24 cellular contexts compared by ENCODE assay signal in the genomic region with DNA sequence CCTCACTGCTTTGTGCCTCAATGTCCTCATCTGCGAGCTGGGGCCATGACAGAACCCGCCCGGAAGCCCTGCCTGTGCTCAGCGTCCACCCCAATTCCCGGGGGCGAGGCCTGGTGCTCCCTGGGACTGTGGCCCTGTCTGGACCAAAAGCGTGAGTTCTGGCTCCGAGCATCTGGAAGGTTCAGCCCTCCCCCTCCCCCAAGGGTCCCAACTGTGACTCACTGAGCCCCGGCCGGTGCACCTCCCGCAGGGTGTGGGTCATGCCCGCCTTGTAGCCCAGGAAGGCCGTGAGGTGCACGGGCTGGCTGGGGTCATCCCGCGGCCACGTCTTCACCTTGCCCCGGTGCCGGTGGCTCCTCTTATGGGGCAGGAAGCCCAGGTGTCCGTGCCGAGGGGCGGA. TPM values are rescaled to one million over a fixed set of nuclear protein-coding genes. Genes with fewer than 3 reads are reported as not detected.
DNase-seq lines count a peak whose midpoint lies in the region; ATAC-seq, FAIRE-seq and TF ChIP-seq lines count a peak whose summit lies in the region.
"Had no signal": no experiment of that assay in that cellular context is flagged by ENCODE, and none has a peak within 500 bp of the region (broad histone marks: within the 10 kb centered on the region; RNA-seq: fewer than 3 reads in every experiment).

No MANE protein-coding gene starts in this region.

- no peak for TF ChIP-seq POLR2A in heart left ventricle (IDR thresholded peaks at IDR 0.05)
- no peak for TF ChIP-seq POLR2A in HepG2 (IDR thresholded peaks at IDR 0.05; ENCODE audit: insufficient read depth in 1 of 2, low read depth in 2 of 2, low read length in 2 of 2)
- TF ChIP-seq POLR2A in spleen (IDR thresholded peaks at IDR 0.05), result no peak

- CTCF ChIA-PET in HepG2 (lab: Yijun Ruan, JAX; ENCODE audit: low intra/inter-chr PET ratio, low total read pairs), result no interaction called here

- WGBS in heart left ventricle, 4 donors, result 53 to 94% (median 63%) methylated on average over 4 to 22 of the region's 22 CpGs
- WGBS in HepG2 (ENCODE audit: low lambda C conversion rate), result 40% methylated on average over 10 of the region's 22 CpGs
- 83 to 90% (median 88%) methylated on average over 22 of the region's 22 CpGs for WGBS in spleen, 5 donors

- no peaks in the 10 kb centered on the region for H3K79me2 ChIP-seq in HepG2 (ENCODE audit: insufficient read depth, low read length)

- BruUV-seq in HepG2 (replicated peaks; lab: Mats Ljungman, UMichigan), result no TSS peak

- TF ChIP-seq EP300 in HepG2 (IDR thresholded peaks at IDR 0.05; ENCODE audit: low read depth in 2 of 2, low read length in 2 of 2) (no peak), HepG2 (CRISPR knock-in tag; IDR thresholded peaks at IDR 0.05; ENCODE audit: borderline replicate concordance) (no peak)

- H3K27ac ChIP-seq in WERI-Rb-1 (peak overlapping the region; percentile 86), heart left ventricle (peak overlapping the region; percentile 75 to 99 (median 96)), HepG2 (ENCODE audit: extremely low read length, insufficient read depth, low read length) (no peak overlapping the region), spleen (no peak overlapping the region)
- H3K27ac ChIP-seq: A549, PC-9, RWPE1, SJSA1 had no signal

- H2AFZ ChIP-seq in HepG2 (ENCODE audit: low read length), result no peak overlapping the region
- H2AFZ ChIP-seq: PC-9 had no signal

- peak overlapping the region; percentile 33; the same call in 1 of the 2 replicates for H3K4me2 ChIP-seq in HepG2 (ENCODE audit: low read depth, low read length)
- H3K4me2 ChIP-seq: A549, PC-9 had no signal

- H3K27me3 ChIP-seq in WERI-Rb-1 (ENCODE audit: insufficient read depth, low read depth, severe bottlenecking) (no peaks in the 10 kb centered on the region), heart left ventricle (no peaks in the 10 kb centered on the region), HepG2 (ENCODE audit: control insufficient read depth in 1 of 2, insufficient read depth in 2 of 2, low read length in 2 of 2) (peaks cover 3 to 19% of the 10 kb centered on the region in 2 experiments; a peak in 4 of 5 replicates), spleen (replicated peaks in 1 of 7) (peaks cover 0 to 10% (median 0%) of the 10 kb centered on the region in 7 donors)
- H3K27me3 ChIP-seq: SJSA1 had no signal

- no peak for DNase-seq in WERI-Rb-1
- peak in 2 of 5 donors; percentile 20 to 40 for DNase-seq in heart left ventricle
- DNase-seq in HepG2 (ENCODE audit: low spot score), result no peak
- peak; percentile 69 for DNase-seq in spleen
- DNase-seq in mesenteric fat pad (ENCODE audit: low spot score), result no peak
- DNase-seq: DMS53, EL, GOT3, KBM-7, MV-4-11, NCI-H1417, NCI-H187, NCI-H2107, NCI-H226, NCI-H82, PC-9 had no signal

- H3K4me1 ChIP-seq in heart left ventricle (peaks cover 0 to 33% (median 5%) of the 10 kb centered on the region in 12 donors), HepG2 (ENCODE audit: insufficient read depth, low read length) (peaks cover 24% of the 10 kb centered on the region), spleen (peaks cover 0 to 5% (median 2%) of the 10 kb centered on the region in 6 donors)

- TF ChIP-seq CTCF in WERI-Rb-1 (IDR thresholded peaks at IDR 0.05; ENCODE audit: low read depth, low read length), result no peak
- TF ChIP-seq CTCF in heart left ventricle (IDR thresholded peaks at IDR 0.05), result no peak
- TF ChIP-seq CTCF in HepG2 (CRISPR knock-in tag; IDR thresholded peaks at IDR 0.05), result no peak
- no peak for TF ChIP-seq CTCF in spleen (IDR thresholded peaks at IDR 0.05 in 8 of 11, conservative IDR thresholded peaks at IDR 0.05 in 3 of 11)

- H3K9me3 ChIP-seq in WERI-Rb-1 (ENCODE audit: severe bottlenecking), result no peaks in the 10 kb centered on the region
- H3K9me3 ChIP-seq in heart left ventricle, result no peaks in the 10 kb centered on the region
- H3K9me3 ChIP-seq in HepG2 (ENCODE audit: low read length), result no peaks in the 10 kb centered on the region
- no peaks in the 10 kb centered on the region for H3K9me3 ChIP-seq in spleen
- H3K9me3 ChIP-seq: A549, SJSA1 had no signal

- no peak overlapping the region for H3K9ac ChIP-seq in HepG2 (ENCODE audit: insufficient read depth, low read depth, low read length)

- no peak for TF ChIP-seq RAD21 in HepG2 (CRISPR knock-in tag; IDR thresholded peaks at IDR 0.05)

- in situ Hi-C loops in HepG2 (cut with HindIII; ENCODE audit: extremely low pct_ligation_motif_present, low pct_unique_long_range_greater_than_20kb), result no loop called here

- H3K36me3 ChIP-seq in WERI-Rb-1 (no peaks in the 10 kb centered on the region), heart left ventricle (no peaks in the 10 kb centered on the region), HepG2 (replicated peaks in 1 of 2; ENCODE audit: control insufficient read depth in 1 of 2, insufficient read depth in 2 of 2, low read length in 2 of 2) (no peaks in the 10 kb centered on the region), spleen (no peaks in the 10 kb centered on the region)
- H3K36me3 ChIP-seq: SJSA1 had no signal

- ATAC-seq in heart left ventricle (peak in 3 of 4 donors; percentile 17 to 23 (median 22)), HepG2 (no peak), HG03469 (IDR thresholded peaks at IDR 0.05; ENCODE audit: unreplicated experiment) (no peak), esophagus mucosa (no peak)
- ATAC-seq: A549, GM12878 had no signal

- H4K20me1 ChIP-seq in HepG2 (ENCODE audit: insufficient read depth, low read length), result no peaks in the 10 kb centered on the region

- H3K4me3 ChIP-seq in WERI-Rb-1 (ENCODE audit: low read depth, low read length), result no peak overlapping the region
- H3K4me3 ChIP-seq in heart left ventricle, result peak overlapping the region; percentile 32 to 62 (median 54)
- no peak overlapping the region for H3K4me3 ChIP-seq in HepG2 (replicated peaks in 1 of 3; ENCODE audit: insufficient read depth in 1 of 3, low read depth in 2 of 3, low read length in 3 of 3)
- no peak overlapping the region for H3K4me3 ChIP-seq in spleen
- H3K4me3 ChIP-seq: A549, GM12878, PC-9, SJSA1 had no signal

- POLR2A ChIA-PET in HepG2 (lab: Yijun Ruan, JAX), result interaction anchor here (1.6 to 3.2 kb wide), 3 partner anchors 11 to 13 kb away, joined by 7 to 14 read pairs (median 9); partner anchors contain the start of genes MSRB1 and RPS2

- no peak for FAIRE-seq in HepG2 (lab: Jason Lieb, UNC)
- FAIRE-seq: A549, GM12878 had no signal

- intact Hi-C loops in heart left ventricle (cut with DNase I), result no loop called here
- intact Hi-C loops in HepG2 (cut with micrococcal nuclease; ENCODE audit: unreplicated experiment), result no loop called here
- intact Hi-C loops in spleen (cut with DNase I; ENCODE audit: low total_unique reads), result no loop called here

RNA-seq across cellular contexts. Expression of gene RPL3L, which starts 0.8 kb away (rescaled TPM):
- 100 to 1,000 TPM; 117 to 279 (median 216) TPM for total RNA-seq in heart left ventricle
- 100 to 1,000 TPM in 1 of 2 donors, 10 to 100 TPM in 1; 86.5 to 180 TPM for polyA plus RNA-seq in heart left ventricle
- not detected in 2 replicates for total RNA-seq in HepG2 (2016; rRNA removed; fragmentation: Illumina TruSeq; extraction: Trizol)
- total RNA-seq in HepG2 (2016; cell fraction: cytosol; rRNA removed; fragmentation: Illumina TruSeq; extraction: Trizol; ENCODE audit: low read depth), result 1.0 TPM in 1 of 2 replicates, not detected in the other
- 0.43 TPM in 1 of 2 replicates, not detected in the other for total RNA-seq in HepG2 (2016; cell fraction: insoluble cytoplasmic fraction; rRNA removed; fragmentation: Illumina TruSeq; extraction: Trizol)
- total RNA-seq in HepG2 (2016; cell fraction: membrane; rRNA removed; fragmentation: Illumina TruSeq; extraction: Trizol), result 0.52 and 1.1 TPM in 2 replicates
- total RNA-seq in HepG2 (2016; cell fraction: nucleus; rRNA removed; fragmentation: Illumina TruSeq; extraction: Trizol), result 1.1 TPM in 2 replicates
- 0.17 and 0.30 TPM in 2 replicates for polyA plus RNA-seq in HepG2 (2011; rRNA removed)
- polyA plus RNA-seq in HepG2 (2011; cell fraction: cytosol; rRNA removed), result 0.06 and 0.11 TPM in 2 replicates
- 0.17 and 0.26 TPM in 2 replicates for polyA plus RNA-seq in HepG2 (2011; cell fraction: nucleus; rRNA removed)
- polyA plus RNA-seq in HepG2 (2012), result 0.64 and 1.1 TPM in 2 replicates
- not detected in 2 replicates for polyA plus RNA-seq in HepG2 (2016; cell fraction: cytosol; fragmentation: Illumina TruSeq; extraction: Trizol; ENCODE audit: low read depth)
- polyA plus RNA-seq in HepG2 (2016; cell fraction: insoluble cytoplasmic fraction; fragmentation: Illumina TruSeq; extraction: Trizol; ENCODE audit: low read depth), result not detected in 2 replicates
- 0.07 TPM in 1 of 2 replicates, not detected in the other for polyA plus RNA-seq in HepG2 (2016; cell fraction: membrane; fragmentation: Illumina TruSeq; extraction: Trizol; ENCODE audit: low read depth)
- not detected in 2 replicates for polyA plus RNA-seq in HepG2 (2016; cell fraction: nucleus; fragmentation: Illumina TruSeq; extraction: Trizol; ENCODE audit: insufficient read depth, low read depth)
- 3.8 TPM in 1 of 2 replicates, not detected in the other for polyA minus RNA-seq in HepG2 (2011; rRNA and poly(A)+ RNA removed; ENCODE audit: low replicate concordance)
- 0.89 TPM in 1 of 2 replicates, not detected in the other for polyA minus RNA-seq in HepG2 (2011; cell fraction: cytosol; rRNA and poly(A)+ RNA removed)
- 3.0 TPM in 1 of 2 replicates, not detected in the other for polyA minus RNA-seq in HepG2 (2011; cell fraction: nucleus; rRNA and poly(A)+ RNA removed)
- not detected for total RNA-seq in spleen
- under 1 TPM in 1 of 3 donors, not detected in 2; 0.03 TPM for polyA plus RNA-seq in spleen
- total RNA-seq in mesenteric fat pad, result not detected
- 0.12 TPM for total RNA-seq in esophagus mucosa
- total RNA-seq: CD4-positive, alpha-beta memory T cell; GM12878; SJSA1 had no signal
- polyA plus RNA-seq: A549; BJ; CD4-positive, alpha-beta memory T cell had no signal

RNA-seq across cellular contexts. Expression of gene NDUFB10, which starts 5.6 kb away (rescaled TPM):
- 1,000 to 10,000 TPM in 2 of 9 donors, 100 to 1,000 TPM in 7; 316 to 1,519 (median 542) TPM for total RNA-seq in heart left ventricle
- 1,000 to 10,000 TPM in 1 of 2 donors, 100 to 1,000 TPM in 1; 732 to 1,618 TPM for polyA plus RNA-seq in heart left ventricle
- total RNA-seq in HepG2 (2016; rRNA removed; fragmentation: Illumina TruSeq; extraction: Trizol), result 143 and 157 TPM in 2 replicates
- 74.8 and 95.4 TPM in 2 replicates for total RNA-seq in HepG2 (2016; cell fraction: cytosol; rRNA removed; fragmentation: Illumina TruSeq; extraction: Trizol; ENCODE audit: low read depth)
- 145 TPM in 2 replicates for total RNA-seq in HepG2 (2016; cell fraction: insoluble cytoplasmic fraction; rRNA removed; fragmentation: Illumina TruSeq; extraction: Trizol)
- total RNA-seq in HepG2 (2016; cell fraction: membrane; rRNA removed; fragmentation: Illumina TruSeq; extraction: Trizol), result 96.5 and 119 TPM in 2 replicates
- total RNA-seq in HepG2 (2016; cell fraction: nucleus; rRNA removed; fragmentation: Illumina TruSeq; extraction: Trizol), result 52.6 and 56.0 TPM in 2 replicates
- polyA plus RNA-seq in HepG2 (2011; rRNA removed), result 68.6 and 73.7 TPM in 2 replicates
- polyA plus RNA-seq in HepG2 (2011; cell fraction: cytosol; rRNA removed), result 111 and 159 TPM in 2 replicates
- polyA plus RNA-seq in HepG2 (2011; cell fraction: nucleus; rRNA removed), result 63.4 and 64.1 TPM in 2 replicates
- polyA plus RNA-seq in HepG2 (2012), result 74.9 and 80.6 TPM in 2 replicates
- polyA plus RNA-seq in HepG2 (2016; cell fraction: cytosol; fragmentation: Illumina TruSeq; extraction: Trizol; ENCODE audit: low read depth), result 121 and 146 TPM in 2 replicates
- 185 and 203 TPM in 2 replicates for polyA plus RNA-seq in HepG2 (2016; cell fraction: insoluble cytoplasmic fraction; fragmentation: Illumina TruSeq; extraction: Trizol; ENCODE audit: low read depth)
- polyA plus RNA-seq in HepG2 (2016; cell fraction: membrane; fragmentation: Illumina TruSeq; extraction: Trizol; ENCODE audit: low read depth), result 122 and 150 TPM in 2 replicates
- polyA plus RNA-seq in HepG2 (2016; cell fraction: nucleus; fragmentation: Illumina TruSeq; extraction: Trizol; ENCODE audit: insufficient read depth, low read depth), result 134 and 138 TPM in 2 replicates
- 54.4 and 101 TPM in 2 replicates for polyA minus RNA-seq in HepG2 (2011; rRNA and poly(A)+ RNA removed; ENCODE audit: low replicate concordance)
- 63.5 and 64.7 TPM in 2 replicates for polyA minus RNA-seq in HepG2 (2011; cell fraction: cytosol; rRNA and poly(A)+ RNA removed)
- polyA minus RNA-seq in HepG2 (2011; cell fraction: nucleus; rRNA and poly(A)+ RNA removed), result 15.9 and 21.5 TPM in 2 replicates
- 100 to 1,000 TPM in 3 of 7 donors, 10 to 100 TPM in 4; 69.3 to 225 (median 87.4) TPM for total RNA-seq in spleen
- 100 to 1,000 TPM; 155 to 162 (median 159) TPM for polyA plus RNA-seq in spleen
- total RNA-seq in mesenteric fat pad, result 126 TPM
- total RNA-seq in esophagus mucosa, result 115 TPM

RNA-seq across cellular contexts. Expression of gene MSRB1, which starts 10.7 kb away (rescaled TPM):
- total RNA-seq in heart left ventricle (10 to 100 TPM; 12.4 to 49.2 (median 31.1) TPM), HepG2 (2016; rRNA removed; fragmentation: Illumina TruSeq; extraction: Trizol) (32.1 and 49.0 TPM in 2 replicates), spleen (100 to 1,000 TPM in 2 of 7 donors, 10 to 100 TPM in 5; 32.9 to 114 (median 60.4) TPM), mesenteric fat pad (27.1 TPM), esophagus mucosa (44.0 TPM)
- polyA plus RNA-seq in heart left ventricle (10 to 100 TPM; 48.4 to 70.2 TPM), HepG2 (2011; rRNA removed) (75.4 and 84.2 TPM in 2 replicates), spleen (10 to 100 TPM; 31.1 to 62.0 (median 31.3) TPM)
- total RNA-seq in HepG2 (2016; cell fraction: cytosol; rRNA removed; fragmentation: Illumina TruSeq; extraction: Trizol; ENCODE audit: low read depth), result 17.7 and 18.5 TPM in 2 replicates
- 36.2 and 53.5 TPM in 2 replicates for total RNA-seq in HepG2 (2016; cell fraction: insoluble cytoplasmic fraction; rRNA removed; fragmentation: Illumina TruSeq; extraction: Trizol)
- total RNA-seq in HepG2 (2016; cell fraction: membrane; rRNA removed; fragmentation: Illumina TruSeq; extraction: Trizol), result 40.6 and 47.0 TPM in 2 replicates
- total RNA-seq in HepG2 (2016; cell fraction: nucleus; rRNA removed; fragmentation: Illumina TruSeq; extraction: Trizol), result 22.9 and 23.6 TPM in 2 replicates
- 77.3 and 104 TPM in 2 replicates for polyA plus RNA-seq in HepG2 (2011; cell fraction: cytosol; rRNA removed)
- polyA plus RNA-seq in HepG2 (2011; cell fraction: nucleus; rRNA removed), result 36.2 and 37.3 TPM in 2 replicates
- polyA plus RNA-seq in HepG2 (2012), result 50.3 and 50.5 TPM in 2 replicates
- polyA plus RNA-seq in HepG2 (2016; cell fraction: cytosol; fragmentation: Illumina TruSeq; extraction: Trizol; ENCODE audit: low read depth), result 33.2 and 38.6 TPM in 2 replicates
- 123 and 143 TPM in 2 replicates for polyA plus RNA-seq in HepG2 (2016; cell fraction: insoluble cytoplasmic fraction; fragmentation: Illumina TruSeq; extraction: Trizol; ENCODE audit: low read depth)
- polyA plus RNA-seq in HepG2 (2016; cell fraction: membrane; fragmentation: Illumina TruSeq; extraction: Trizol; ENCODE audit: low read depth), result 66.6 and 81.6 TPM in 2 replicates
- polyA plus RNA-seq in HepG2 (2016; cell fraction: nucleus; fragmentation: Illumina TruSeq; extraction: Trizol; ENCODE audit: insufficient read depth, low read depth), result 54.6 and 56.2 TPM in 2 replicates
- polyA minus RNA-seq in HepG2 (2011; rRNA and poly(A)+ RNA removed; ENCODE audit: low replicate concordance), result 38.3 and 153 TPM in 2 replicates
- polyA minus RNA-seq in HepG2 (2011; cell fraction: cytosol; rRNA and poly(A)+ RNA removed), result 32.5 and 36.9 TPM in 2 replicates
- polyA minus RNA-seq in HepG2 (2011; cell fraction: nucleus; rRNA and poly(A)+ RNA removed), result 29.6 and 34.3 TPM in 2 replicates

RNA-seq across cellular contexts. Expression of gene RPS2, which starts 10.9 kb away (rescaled TPM):
- 1,000 to 10,000 TPM in 4 of 9 donors, 100 to 1,000 TPM in 5; 673 to 1,554 (median 968) TPM for total RNA-seq in heart left ventricle
- polyA plus RNA-seq in heart left ventricle, result 1,000 to 10,000 TPM; 1,419 to 2,484 TPM
- total RNA-seq in HepG2 (2016; rRNA removed; fragmentation: Illumina TruSeq; extraction: Trizol), result 1,908 and 1,988 TPM in 2 replicates
- 7,477 and 8,510 TPM in 2 replicates for total RNA-seq in HepG2 (2016; cell fraction: cytosol; rRNA removed; fragmentation: Illumina TruSeq; extraction: Trizol; ENCODE audit: low read depth)
- 1,713 and 1,999 TPM in 2 replicates for total RNA-seq in HepG2 (2016; cell fraction: insoluble cytoplasmic fraction; rRNA removed; fragmentation: Illumina TruSeq; extraction: Trizol)
- total RNA-seq in HepG2 (2016; cell fraction: membrane; rRNA removed; fragmentation: Illumina TruSeq; extraction: Trizol), result 6,682 and 6,920 TPM in 2 replicates
- 868 and 972 TPM in 2 replicates for total RNA-seq in HepG2 (2016; cell fraction: nucleus; rRNA removed; fragmentation: Illumina TruSeq; extraction: Trizol)
- 4,513 and 4,514 TPM in 2 replicates for polyA plus RNA-seq in HepG2 (2011; rRNA removed)
- polyA plus RNA-seq in HepG2 (2011; cell fraction: cytosol; rRNA removed), result 4,562 and 7,573 TPM in 2 replicates
- polyA plus RNA-seq in HepG2 (2011; cell fraction: nucleus; rRNA removed), result 3,188 and 3,237 TPM in 2 replicates
- 2,719 and 4,159 TPM in 2 replicates for polyA plus RNA-seq in HepG2 (2012)
- polyA plus RNA-seq in HepG2 (2016; cell fraction: cytosol; fragmentation: Illumina TruSeq; extraction: Trizol; ENCODE audit: low read depth), result 15,334 and 17,742 TPM in 2 replicates
- 2,736 and 3,340 TPM in 2 replicates for polyA plus RNA-seq in HepG2 (2016; cell fraction: insoluble cytoplasmic fraction; fragmentation: Illumina TruSeq; extraction: Trizol; ENCODE audit: low read depth)
- polyA plus RNA-seq in HepG2 (2016; cell fraction: membrane; fragmentation: Illumina TruSeq; extraction: Trizol; ENCODE audit: low read depth), result 10,909 and 11,775 TPM in 2 replicates
- polyA plus RNA-seq in HepG2 (2016; cell fraction: nucleus; fragmentation: Illumina TruSeq; extraction: Trizol; ENCODE audit: insufficient read depth, low read depth), result 2,261 and 2,419 TPM in 2 replicates
- polyA minus RNA-seq in HepG2 (2011; rRNA and poly(A)+ RNA removed; ENCODE audit: low replicate concordance), result 5,720 and 6,943 TPM in 2 replicates
- 2,159 and 2,271 TPM in 2 replicates for polyA minus RNA-seq in HepG2 (2011; cell fraction: cytosol; rRNA and poly(A)+ RNA removed)
- 430 and 534 TPM in 2 replicates for polyA minus RNA-seq in HepG2 (2011; cell fraction: nucleus; rRNA and poly(A)+ RNA removed)
- total RNA-seq in spleen, result 1,000 to 10,000 TPM; 1,930 to 2,450 (median 2,233) TPM
- 1,000 to 10,000 TPM; 3,942 to 6,006 (median 5,765) TPM for polyA plus RNA-seq in spleen
- total RNA-seq in mesenteric fat pad, result 1,385 TPM
- total RNA-seq in esophagus mucosa, result 3,204 TPM

RNA-seq across cellular contexts. Expression of gene RNF151, which starts 12.9 kb away (rescaled TPM):
- total RNA-seq in heart left ventricle (not detected), HepG2 (2016; rRNA removed; fragmentation: Illumina TruSeq; extraction: Trizol) (not detected in 2 replicates), spleen (not detected), mesenteric fat pad (not detected), esophagus mucosa (not detected)
- polyA plus RNA-seq in heart left ventricle (not detected), HepG2 (2011; rRNA removed) (not detected in 2 replicates), spleen (under 1 TPM; 0.16 to 0.26 (median 0.17) TPM)
- not detected in 2 replicates for total RNA-seq in HepG2 (2016; cell fraction: cytosol; rRNA removed; fragmentation: Illumina TruSeq; extraction: Trizol; ENCODE audit: low read depth)
- total RNA-seq in HepG2 (2016; cell fraction: insoluble cytoplasmic fraction; rRNA removed; fragmentation: Illumina TruSeq; extraction: Trizol), result not detected in 2 replicates
- not detected in 2 replicates for total RNA-seq in HepG2 (2016; cell fraction: membrane; rRNA removed; fragmentation: Illumina TruSeq; extraction: Trizol)
- total RNA-seq in HepG2 (2016; cell fraction: nucleus; rRNA removed; fragmentation: Illumina TruSeq; extraction: Trizol), result not detected in 2 replicates
- 0.09 TPM in 1 of 2 replicates, not detected in the other for polyA plus RNA-seq in HepG2 (2011; cell fraction: cytosol; rRNA removed)
- polyA plus RNA-seq in HepG2 (2011; cell fraction: nucleus; rRNA removed), result 0.50 TPM in 1 of 2 replicates, not detected in the other
- polyA plus RNA-seq in HepG2 (2012), result not detected in 2 replicates
- polyA plus RNA-seq in HepG2 (2016; cell fraction: cytosol; fragmentation: Illumina TruSeq; extraction: Trizol; ENCODE audit: low read depth), result not detected in 2 replicates
- polyA plus RNA-seq in HepG2 (2016; cell fraction: insoluble cytoplasmic fraction; fragmentation: Illumina TruSeq; extraction: Trizol; ENCODE audit: low read depth), result not detected in 2 replicates
- not detected in 2 replicates for polyA plus RNA-seq in HepG2 (2016; cell fraction: membrane; fragmentation: Illumina TruSeq; extraction: Trizol; ENCODE audit: low read depth)
- not detected in 2 replicates for polyA plus RNA-seq in HepG2 (2016; cell fraction: nucleus; fragmentation: Illumina TruSeq; extraction: Trizol; ENCODE audit: insufficient read depth, low read depth)
- polyA minus RNA-seq in HepG2 (2011; rRNA and poly(A)+ RNA removed; ENCODE audit: low replicate concordance), result 0.28 TPM in 1 of 2 replicates, not detected in the other
- not detected in 2 replicates for polyA minus RNA-seq in HepG2 (2011; cell fraction: cytosol; rRNA and poly(A)+ RNA removed)
- polyA minus RNA-seq in HepG2 (2011; cell fraction: nucleus; rRNA and poly(A)+ RNA removed), result not detected in 2 replicates
- total RNA-seq: CD4-positive, alpha-beta memory T cell; PC-9; SJSA1 had no signal
- polyA plus RNA-seq: A549; BJ; CD4-positive, alpha-beta memory T cell; GM12878 had no signal

Comparison
In these comparisons a context has a peak if more than half of its experiments do, and no peak if none do; other contexts are left out.
1. H3K27ac ChIP-seq: peak in WERI-Rb-1 (single experiment) and heart left ventricle (12 of 12); none in HepG2 (single experiment) and spleen (0 of 8).
2. H3K4me3 ChIP-seq: peak in heart left ventricle (12 of 12); none in WERI-Rb-1 (single experiment), HepG2 (0 of 3) and spleen (0 of 8).
3. ATAC-seq: peak in heart left ventricle (3 of 4); none in HepG2 (single experiment), HG03469 (single experiment) and esophagus mucosa (single experiment).
4. RNA of gene RPL3L, which starts 0.8 kb away (total RNA-seq): 117 to 279 TPM in heart left ventricle; 0.43 to 1.1 TPM in HepG2, 0.12 TPM in esophagus mucosa (single experiment), not detected in spleen and not detected in mesenteric fat pad (single experiment); every median in the first group is over 10 times any median in the second.